ENCODE assay signal across 1 cellular context in genomic region chrX:44157293-44157692, GRCh38.
TF ChIP-seq lines count a peak whose summit lies in the region.

No MANE protein-coding gene starts in this region.

TF ChIP-seq in HepG2, 621 proteins besides CTCF, POLR2A, EP300 and RAD21 (continued from another document):
- TF ChIP-seq KIAA2018 (CRISPR knock-in tag; IDR thresholded peaks at IDR 0.05; ENCODE audit: borderline replicate concordance) (no peak), SRY (CRISPR knock-in tag; IDR thresholded peaks at IDR 0.05) (no peak), ZNF644 (CRISPR knock-in tag; IDR thresholded peaks at IDR 0.05; ENCODE audit: low read depth) (no peak), FOXO4 (CRISPR knock-in tag; conservative IDR thresholded peaks at IDR 0.05) (no peak), ZNF670 (CRISPR knock-in tag; IDR thresholded peaks at IDR 0.05; ENCODE audit: borderline replicate concordance) (no peak), RCOR2 (CRISPR knock-in tag; IDR thresholded peaks at IDR 0.05) (no peak), ZNF761 (CRISPR knock-in tag; conservative IDR thresholded peaks at IDR 0.05) (no peak), THAP9 (CRISPR knock-in tag; IDR thresholded peaks at IDR 0.05; ENCODE audit: borderline replicate concordance) (no peak), ZNF335 (CRISPR knock-in tag; IDR thresholded peaks at IDR 0.05) (no peak), ZFP36 (IDR thresholded peaks at IDR 0.05; ENCODE audit: borderline replicate concordance, low read depth, low read length, partially characterized antibody) (no peak), ZNF619 (CRISPR knock-in tag; IDR thresholded peaks at IDR 0.05) (no peak), ZNF577 (CRISPR knock-in tag; IDR thresholded peaks at IDR 0.05; ENCODE audit: borderline replicate concordance, low read depth) (no peak), NR2C2 (CRISPR knock-in tag; IDR thresholded peaks at IDR 0.05; ENCODE audit: borderline replicate concordance) (no peak), NCOR1 (IDR thresholded peaks at IDR 0.05; ENCODE audit: borderline replicate concordance, low read length) (no peak), ATAD3A (CRISPR knock-in tag; IDR thresholded peaks at IDR 0.05) (no peak), ZNF414 (CRISPR knock-in tag; IDR thresholded peaks at IDR 0.05) (no peak), TRIM24 (CRISPR knock-in tag; IDR thresholded peaks at IDR 0.05) (no peak), ZNF343 (CRISPR knock-in tag; IDR thresholded peaks at IDR 0.05) (no peak), ZNF484 (CRISPR knock-in tag; IDR thresholded peaks at IDR 0.05; ENCODE audit: borderline replicate concordance, low read depth) (no peak)
